In genomic region chr4:172727631-172728030, GRCh38 we compare ENCODE assay signal across 31 cellular contexts.
"Had no signal": no experiment of that assay in that cellular context is flagged by ENCODE, and none has a peak within 500 bp of the region (broad histone marks: within the 10 kb centered on the region; RNA-seq: fewer than 3 reads in every experiment).

No MANE protein-coding gene starts in this region.

- H3K4me3 Mint-ChIP-seq: activated CD8-positive, alpha-beta T cell treated with anti-CD3 and anti-CD28 coated beads for 36 hours; activated naive CD4-positive, alpha-beta T cell treated with anti-CD3 and anti-CD28 coated beads for 36 hours; activated naive CD4-positive, alpha-beta T cell treated with anti-CD3 and anti-CD28 coated beads, Interleukin-2, amount 50 U/mL, for 24 hours; activated naive CD8-positive, alpha-beta T cell treated with anti-CD3 and anti-CD28 coated beads for 36 hours; activated naive CD8-positive, alpha-beta T cell treated with anti-CD3 and anti-CD28 coated beads, Interleukin-2, amount 50 U/mL, for 24 hours; activated T-cell treated with anti-CD3 and anti-CD28 coated beads, Interleukin-2, amount 50 U/mL, for 4 hours; activated T-helper 17 cell treated with anti-CD3 and anti-CD28 coated beads, Interleukin-2, amount 50 U/mL, for 72 hours; T-helper 17 cell; T-helper 2 cell treated with Interferon-gamma antibody and Interleukin-4, amounts not matched to agents 5 μg/mL and 100 μg/mL, for 36 hours had no signal

- DNase-seq: activated CD4-positive, alpha-beta T cell treated with anti-CD3 and anti-CD28 coated beads for 1 hour; activated CD4-positive, alpha-beta T cell treated with anti-CD3 and anti-CD28 coated beads for 4 hours; activated CD4-positive, alpha-beta T cell treated with anti-CD3 and anti-CD28 coated beads, Interleukin-2, amount 50 U/mL, for 1 hour; activated CD4-positive, alpha-beta T cell treated with anti-CD3 and anti-CD28 coated beads, Interleukin-2, amount 50 U/mL, for 48 hours; activated CD8-positive, alpha-beta memory T cell treated with anti-CD3 and anti-CD28 coated beads for 24 hours; activated CD8-positive, alpha-beta T cell treated with anti-CD3 and anti-CD28 coated beads for 36 hours; activated effector memory CD4-positive, alpha-beta T cell treated with Interleukin-2 at 50 U/mL for 16 hours; activated naive CD4-positive, alpha-beta T cell treated with anti-CD3 and anti-CD28 coated beads for 36 hours; activated naive CD8-positive, alpha-beta T cell treated with anti-CD3 and anti-CD28 coated beads for 36 hours; activated naive CD8-positive, alpha-beta T cell treated with anti-CD3 and anti-CD28 coated beads, Interleukin-2, amount 50 U/mL, for 24 hours; activated T-cell treated with anti-CD3 and anti-CD28 coated beads, Interleukin-2, amount 50 U/mL, for 4 hours; adrenal gland; amygdala; aorta; body of pancreas; central memory CD4-positive, alpha-beta T cell; cerebellar nuclear complex; colonic mucosa; effector CD8-positive, alpha-beta T cell; esophagus squamous epithelium; foreskin melanocyte; head of caudate nucleus; T-helper 1 cell; T-helper 17 cell; T1000 had no signal

- H3K27me3 ChIP-seq: adrenal gland, body of pancreas, colonic mucosa, esophagus squamous epithelium had no signal

- ATAC-seq: activated CD8-positive, alpha-beta T cell treated with anti-CD3 and anti-CD28 coated beads for 36 hours; activated naive CD8-positive, alpha-beta T cell treated with anti-CD3 and anti-CD28 coated beads, Interleukin-2, amount 50 U/mL, for 24 hours; activated T-cell treated with anti-CD3 and anti-CD28 coated beads, Interleukin-2, amount 50 U/mL, for 4 hours; activated T-helper 17 cell treated with anti-CD3 and anti-CD28 coated beads, Interleukin-2, amount 50 U/mL, for 72 hours; body of pancreas; T-helper 17 cell had no signal

- H3K27ac Mint-ChIP-seq: activated CD8-positive, alpha-beta T cell treated with anti-CD3 and anti-CD28 coated beads for 36 hours; activated naive CD4-positive, alpha-beta T cell treated with anti-CD3 and anti-CD28 coated beads for 36 hours; activated naive CD4-positive, alpha-beta T cell treated with anti-CD3 and anti-CD28 coated beads, Interleukin-2, amount 50 U/mL, for 24 hours; activated naive CD8-positive, alpha-beta T cell treated with anti-CD3 and anti-CD28 coated beads for 36 hours; activated naive CD8-positive, alpha-beta T cell treated with anti-CD3 and anti-CD28 coated beads, Interleukin-2, amount 50 U/mL, for 24 hours; activated T-helper 17 cell treated with anti-CD3 and anti-CD28 coated beads, Interleukin-2, amount 50 U/mL, for 72 hours; T-helper 17 cell; T-helper 2 cell treated with Interferon-gamma antibody and Interleukin-4, amounts not matched to agents 5 μg/mL and 100 μg/mL, for 36 hours had no signal

- H3K4me1 ChIP-seq: adrenal gland, body of pancreas, colonic mucosa, esophagus squamous epithelium had no signal

- H3K9me3 ChIP-seq: adrenal gland, body of pancreas, colonic mucosa, esophagus squamous epithelium had no signal

- FAIRE-seq: endometrium, endothelial cell of umbilical vein had no signal

- H3K4me1 Mint-ChIP-seq: activated naive CD4-positive, alpha-beta T cell treated with anti-CD3 and anti-CD28 coated beads, Interleukin-2, amount 50 U/mL, for 24 hours; activated naive CD8-positive, alpha-beta T cell treated with anti-CD3 and anti-CD28 coated beads for 36 hours; activated naive CD8-positive, alpha-beta T cell treated with anti-CD3 and anti-CD28 coated beads, Interleukin-2, amount 50 U/mL, for 24 hours; activated T-helper 17 cell treated with anti-CD3 and anti-CD28 coated beads, Interleukin-2, amount 50 U/mL, for 72 hours; T-helper 17 cell had no signal

- H3K4me3 ChIP-seq: adrenal gland, body of pancreas, colonic mucosa, esophagus squamous epithelium had no signal

- H3K36me3 ChIP-seq: adrenal gland, colonic mucosa, esophagus squamous epithelium had no signal

- H3K27me3 Mint-ChIP-seq: activated CD8-positive, alpha-beta T cell treated with anti-CD3 and anti-CD28 coated beads for 36 hours; activated naive CD4-positive, alpha-beta T cell treated with anti-CD3 and anti-CD28 coated beads, Interleukin-2, amount 50 U/mL, for 24 hours; activated naive CD8-positive, alpha-beta T cell treated with anti-CD3 and anti-CD28 coated beads for 36 hours; activated naive CD8-positive, alpha-beta T cell treated with anti-CD3 and anti-CD28 coated beads, Interleukin-2, amount 50 U/mL, for 24 hours; activated T-helper 17 cell treated with anti-CD3 and anti-CD28 coated beads, Interleukin-2, amount 50 U/mL, for 72 hours; T-helper 17 cell had no signal

- H3K36me3 Mint-ChIP-seq: activated naive CD4-positive, alpha-beta T cell treated with anti-CD3 and anti-CD28 coated beads, Interleukin-2, amount 50 U/mL, for 24 hours; activated naive CD8-positive, alpha-beta T cell treated with anti-CD3 and anti-CD28 coated beads for 36 hours had no signal

- H3K27ac ChIP-seq: adrenal gland, body of pancreas, colonic mucosa, epithelial cell of prostate, esophagus squamous epithelium had no signal
